In the genomic region with DNA sequence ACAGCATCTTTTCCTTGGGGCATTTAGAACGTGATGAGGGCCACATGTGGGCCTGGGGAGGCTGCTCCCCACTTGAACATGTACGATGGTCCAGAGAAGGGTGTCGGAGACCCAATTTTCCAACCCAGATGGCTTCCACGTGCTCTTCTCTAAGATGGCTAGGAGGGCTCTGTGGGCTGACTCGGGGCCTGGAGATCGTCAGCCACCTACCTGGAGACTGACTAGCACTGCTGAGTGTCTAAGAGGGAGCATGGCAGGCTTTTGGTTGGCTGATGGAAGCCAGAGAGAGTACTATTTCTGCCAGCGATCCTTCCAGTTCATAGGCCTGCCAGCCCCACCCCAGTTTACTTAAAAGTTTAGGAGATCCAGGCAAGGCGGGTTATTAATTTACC, we compare ENCODE assay signal across 13 cellular contexts.
DNase-seq lines count a peak whose midpoint lies in the region; ATAC-seq and TF ChIP-seq lines count a peak whose summit lies in the region.
"Had no signal": no experiment of that assay in that cellular context is flagged by ENCODE, and none has a peak within 500 bp of the region (broad histone marks: within the 10 kb centered on the region; RNA-seq: fewer than 3 reads in every experiment).

No MANE protein-coding gene starts in this region.

- 26 to 31% methylated on average over 8 of the region's 8 CpGs for WGBS in GM23248 (ENCODE audit: low coverage in 1 of 2, low lambda C conversion rate in 2 of 2, missing lambda C conversion rate in 2 of 2), 2 experiments
- 70 to 90% methylated on average over 2 to 8 of the region's 8 CpGs for WGBS in body of pancreas, 2 donors

- no peaks in the 10 kb centered on the region for H3K9me3 ChIP-seq in GM23248 (ENCODE audit: low read depth)
- H3K9me3 ChIP-seq in body of pancreas = no peaks in the 10 kb centered on the region

- H3K9ac ChIP-seq in GM23248 (peak overlapping the region; percentile 63), rectal smooth muscle tissue (ENCODE audit: low read length) (no peak overlapping the region)

- ATAC-seq in body of pancreas = peak; percentile 5
- no peak for ATAC-seq in activated CD4-positive, alpha-beta T cell treated with anti-CD3 and anti-CD28 coated beads for 36 hours

- H3K4me1 ChIP-seq in GM23248 (ENCODE audit: insufficient read depth) = peaks cover 10% of the 10 kb centered on the region
- H3K4me1 ChIP-seq in body of pancreas = peaks cover 6% of the 10 kb centered on the region
- H3K4me1 ChIP-seq in rectal smooth muscle tissue (ENCODE audit: control insufficient read depth, insufficient read depth, low read length) = peaks cover 8% of the 10 kb centered on the region

- H3F3A ChIP-seq in GM23248 (ENCODE audit: insufficient read depth) = peaks cover 21% of the 10 kb centered on the region; the same call in 1 of the 2 replicates

- H3K4me3 ChIP-seq in GM23248 (no peak overlapping the region), body of pancreas (no peak overlapping the region), rectal smooth muscle tissue (ENCODE audit: low read length) (no peak overlapping the region)

- H3K9me3 Mint-ChIP-seq in activated CD4-positive, alpha-beta T cell treated with anti-CD3 and anti-CD28 coated beads for 36 hours (ENCODE audit: low read depth) = no peaks in the 10 kb centered on the region
- H3K9me3 Mint-ChIP-seq: activated CD4-positive, alpha-beta T cell treated with anti-CD3 and anti-CD28 coated beads, Interleukin-2, amount 10 ng/mL, durations not matched to agents 24 days and 14 days; activated naive CD4-positive, alpha-beta T cell treated with anti-CD3 and anti-CD28 coated beads, Interleukin-2, amount 10 ng/mL, durations not matched to agents 7 days and 5 days had no signal

- H4K20me1 ChIP-seq in GM23248 (ENCODE audit: insufficient read depth) = no peaks in the 10 kb centered on the region

- H3K4me3 Mint-ChIP-seq in activated CD4-positive, alpha-beta T cell treated with anti-CD3 and anti-CD28 coated beads for 36 hours = no peak overlapping the region
- H3K4me3 Mint-ChIP-seq: activated CD4-positive, alpha-beta T cell treated with anti-CD3 and anti-CD28 coated beads, Interleukin-2, amount 10 ng/mL, durations not matched to agents 24 days and 14 days; activated naive CD4-positive, alpha-beta T cell treated with anti-CD3 and anti-CD28 coated beads, Interleukin-2, amount 10 ng/mL, durations not matched to agents 7 days and 5 days had no signal

- no peak for TF ChIP-seq POLR2A in body of pancreas (IDR thresholded peaks at IDR 0.05)

- H3K27ac ChIP-seq in GM23248 (peak overlapping the region; percentile 54), body of pancreas (peak overlapping the region; percentile 53 to 84 (median 74)), layer of hippocampus (ENCODE audit: low read depth, low read length) (peak overlapping the region; percentile 97), rectal smooth muscle tissue (ENCODE audit: low read depth, low read length) (peak overlapping the region; percentile 74)
- H3K27ac ChIP-seq: HL-60 had no signal

- H3K27ac Mint-ChIP-seq in activated CD4-positive, alpha-beta T cell treated with anti-CD3 and anti-CD28 coated beads for 36 hours = no peak overlapping the region
- H3K27ac Mint-ChIP-seq: activated CD4-positive, alpha-beta T cell treated with anti-CD3 and anti-CD28 coated beads, Interleukin-2, amount 10 ng/mL, durations not matched to agents 24 days and 14 days; activated naive CD4-positive, alpha-beta T cell treated with anti-CD3 and anti-CD28 coated beads, Interleukin-2, amount 10 ng/mL, durations not matched to agents 7 days and 5 days had no signal

- no peak for TF ChIP-seq CTCF in body of pancreas (IDR thresholded peaks at IDR 0.05)

- H3K9me2 ChIP-seq in GM23248 (ENCODE audit: insufficient read depth) = no peaks in the 10 kb centered on the region

- H3K36me3 Mint-ChIP-seq in activated CD4-positive, alpha-beta T cell treated with anti-CD3 and anti-CD28 coated beads for 36 hours (ENCODE audit: low read depth) = peaks cover 19% of the 10 kb centered on the region

- CTCF ChIA-PET in activated CD4-positive, alpha-beta T cell treated with anti-CD3 and anti-CD28 coated beads for 36 hours (lab: Charles Lee) = interaction anchor here (0.6 kb wide), 1 partner anchor 332 kb away, joined by 3 read pairs; no protein-coding TSS in a partner anchor

- H3K36me3 ChIP-seq in GM23248 (ENCODE audit: low read depth) = no peaks in the 10 kb centered on the region
- peaks cover 0 to 4% of the 10 kb centered on the region in 2 donors for H3K36me3 ChIP-seq in body of pancreas (replicated peaks in 1 of 2; ENCODE audit: insufficient read depth in 1 of 2, low read depth in 2 of 2)
- peaks cover 4% of the 10 kb centered on the region for H3K36me3 ChIP-seq in rectal smooth muscle tissue (ENCODE audit: control insufficient read depth, insufficient read depth, low read length)

- peak overlapping the region; percentile 84 for H2AFZ ChIP-seq in GM23248

- H3K4me1 Mint-ChIP-seq in activated CD4-positive, alpha-beta T cell treated with anti-CD3 and anti-CD28 coated beads for 36 hours = peaks cover 8% of the 10 kb centered on the region
- H3K4me1 Mint-ChIP-seq: activated CD4-positive, alpha-beta T cell treated with anti-CD3 and anti-CD28 coated beads, Interleukin-2, amount 10 ng/mL, durations not matched to agents 24 days and 14 days; activated naive CD4-positive, alpha-beta T cell treated with anti-CD3 and anti-CD28 coated beads, Interleukin-2, amount 10 ng/mL, durations not matched to agents 7 days and 5 days had no signal

- DNase-seq in GM23248 (no peak), body of pancreas (no peak), NCI-H524 (lab: John Stamatoyannopoulos, UW) (no peak)
- no peak for DNase-seq in stimulated activated naive CD4-positive, alpha-beta T cell treated with Interleukin-2 at 50 U/mL for 16 hours (lab: John Stamatoyannopoulos, UW)
- no peak for DNase-seq in stimulated activated CD4-positive, alpha-beta T cell treated with anti-CD3 and anti-CD28 coated beads, Interleukin-15, amount 100 ng/mL, for 24 hours
- DNase-seq in activated CD4-positive, alpha-beta T cell treated with anti-CD3 and anti-CD28 coated beads for 36 hours = no peak
- DNase-seq: activated CD4-positive, alpha-beta T cell treated with anti-CD3 and anti-CD28 coated beads, Interleukin-2, amount 10 ng/mL, durations not matched to agents 24 days and 14 days; activated naive CD4-positive, alpha-beta T cell treated with anti-CD3 and anti-CD28 coated beads, Interleukin-2, amount 10 ng/mL, durations not matched to agents 7 days and 5 days; AML-193; GF-D8 had no signal

- in situ Hi-C loops in GM23248 (cut with MboI) = no loop called here

- H3K79me2 ChIP-seq in GM23248 (ENCODE audit: insufficient read depth) = no peaks in the 10 kb centered on the region

- peak overlapping the region; percentile 18 for H3K4me2 ChIP-seq in GM23248 (ENCODE audit: unreplicated experiment)

- H3K27me3 Mint-ChIP-seq in activated CD4-positive, alpha-beta T cell treated with anti-CD3 and anti-CD28 coated beads for 36 hours = no peaks in the 10 kb centered on the region
- H3K27me3 Mint-ChIP-seq: activated CD4-positive, alpha-beta T cell treated with anti-CD3 and anti-CD28 coated beads, Interleukin-2, amount 10 ng/mL, durations not matched to agents 24 days and 14 days; activated naive CD4-positive, alpha-beta T cell treated with anti-CD3 and anti-CD28 coated beads, Interleukin-2, amount 10 ng/mL, durations not matched to agents 7 days and 5 days had no signal

- POLR2A ChIA-PET in activated CD4-positive, alpha-beta T cell treated with anti-CD3 and anti-CD28 coated beads for 36 hours (lab: Charles Lee) = no interaction called here

- intact Hi-C loops in body of pancreas (cut with DNase I) = no loop called here
- intact Hi-C loops in activated CD4-positive, alpha-beta T cell treated with anti-CD3 and anti-CD28 coated beads for 36 hours (cut with DNase I, micrococcal nuclease) = no loop called here

- H3K27me3 ChIP-seq in GM23248 (replicated peaks; ENCODE audit: insufficient read depth) (no peaks in the 10 kb centered on the region), body of pancreas (no peaks in the 10 kb centered on the region), layer of hippocampus (ENCODE audit: control insufficient read depth, insufficient read depth, low read length) (no peaks in the 10 kb centered on the region), rectal smooth muscle tissue (ENCODE audit: control insufficient read depth, insufficient read depth, low read length) (no peaks in the 10 kb centered on the region)
